Comparison of ENCODE assay signal across 1 cellular context in the genomic region with DNA sequence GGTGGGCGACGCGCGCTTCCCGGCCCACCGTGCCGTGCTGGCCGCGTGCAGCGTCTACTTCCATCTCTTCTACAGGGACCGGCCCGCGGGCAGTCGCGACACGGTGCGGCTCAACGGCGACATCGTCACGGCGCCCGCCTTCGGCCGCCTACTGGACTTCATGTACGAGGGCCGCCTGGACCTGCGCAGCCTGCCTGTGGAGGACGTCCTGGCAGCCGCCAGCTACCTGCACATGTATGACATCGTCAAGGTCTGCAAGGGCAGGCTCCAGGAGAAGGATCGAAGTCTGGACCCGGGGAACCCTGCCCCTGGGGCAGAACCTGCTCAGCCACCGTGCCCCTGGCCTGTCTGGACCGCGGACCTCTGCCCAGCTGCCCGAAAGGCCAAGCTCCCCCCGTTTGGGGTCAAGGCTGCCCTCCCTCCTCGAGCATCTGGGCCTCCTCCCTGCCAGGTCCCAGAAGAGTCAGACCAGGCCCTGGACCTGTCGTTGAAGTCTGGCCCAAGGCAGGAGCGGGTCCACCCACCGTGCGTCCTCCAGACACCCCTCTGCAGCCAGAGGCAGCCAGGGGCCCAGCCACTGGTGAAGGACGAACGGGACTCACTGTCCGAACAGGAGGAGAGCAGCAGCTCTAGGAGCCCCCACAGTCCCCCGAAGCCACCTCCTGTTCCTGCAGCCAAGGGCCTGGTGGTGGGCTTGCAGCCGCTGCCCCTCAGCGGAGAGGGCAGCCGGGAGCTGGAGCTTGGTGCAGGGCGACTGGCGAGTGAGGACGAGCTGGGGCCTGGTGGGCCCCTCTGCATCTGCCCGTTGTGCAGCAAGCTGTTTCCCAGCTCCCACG.
TF ChIP-seq lines count a peak whose summit lies in the region.

No MANE protein-coding gene starts in this region.

TF ChIP-seq in HepG2, 621 proteins besides CTCF, POLR2A, EP300 and RAD21 (continued from another document and continues in another):
- TF ChIP-seq RXRB (CRISPR knock-in tag; IDR thresholded peaks at IDR 0.05; ENCODE audit: borderline replicate concordance): no peak
- TF ChIP-seq SATB2 (CRISPR knock-in tag; IDR thresholded peaks at IDR 0.05): no peak
- TF ChIP-seq RORA (CRISPR knock-in tag; IDR thresholded peaks at IDR 0.05): no peak
- TF ChIP-seq HDAC1 (CRISPR knock-in tag; IDR thresholded peaks at IDR 0.05): peak; percentile 50; the same call in 1 of the 2 replicates
- TF ChIP-seq MAFK (conservative IDR thresholded peaks at IDR 0.05 in 1 of 2, IDR thresholded peaks at IDR 0.05 in 1 of 2; ENCODE audit: low read length in 2 of 2): no peak
- TF ChIP-seq ISX (CRISPR knock-in tag; conservative IDR thresholded peaks at IDR 0.05): no peak
- TF ChIP-seq ZNF207 (IDR thresholded peaks at IDR 0.05; ENCODE audit: borderline replicate concordance): no peak
- no peak for TF ChIP-seq ATF7-NPFF (CRISPR knock-in tag; IDR thresholded peaks at IDR 0.05; ENCODE audit: low read depth)
- TF ChIP-seq, protein P1, sequence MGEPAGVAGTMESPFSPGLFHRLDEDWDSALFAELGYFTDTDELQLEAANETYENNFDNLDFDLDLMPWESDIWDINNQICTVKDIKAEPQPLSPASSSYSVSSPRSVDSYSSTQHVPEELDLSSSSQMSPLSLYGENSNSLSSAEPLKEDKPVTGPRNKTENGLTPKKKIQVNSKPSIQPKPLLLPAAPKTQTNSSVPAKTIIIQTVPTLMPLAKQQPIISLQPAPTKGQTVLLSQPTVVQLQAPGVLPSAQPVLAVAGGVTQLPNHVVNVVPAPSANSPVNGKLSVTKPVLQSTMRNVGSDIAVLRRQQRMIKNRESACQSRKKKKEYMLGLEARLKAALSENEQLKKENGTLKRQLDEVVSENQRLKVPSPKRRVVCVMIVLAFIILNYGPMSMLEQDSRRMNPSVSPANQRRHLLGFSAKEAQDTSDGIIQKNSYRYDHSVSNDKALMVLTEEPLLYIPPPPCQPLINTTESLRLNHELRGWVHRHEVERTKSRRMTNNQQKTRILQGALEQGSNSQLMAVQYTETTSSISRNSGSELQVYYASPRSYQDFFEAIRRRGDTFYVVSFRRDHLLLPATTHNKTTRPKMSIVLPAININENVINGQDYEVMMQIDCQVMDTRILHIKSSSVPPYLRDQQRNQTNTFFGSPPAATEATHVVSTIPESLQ (CRISPR knock-in tag; conservative IDR thresholded peaks at IDR 0.05): no peak
- TF ChIP-seq, protein P2, sequence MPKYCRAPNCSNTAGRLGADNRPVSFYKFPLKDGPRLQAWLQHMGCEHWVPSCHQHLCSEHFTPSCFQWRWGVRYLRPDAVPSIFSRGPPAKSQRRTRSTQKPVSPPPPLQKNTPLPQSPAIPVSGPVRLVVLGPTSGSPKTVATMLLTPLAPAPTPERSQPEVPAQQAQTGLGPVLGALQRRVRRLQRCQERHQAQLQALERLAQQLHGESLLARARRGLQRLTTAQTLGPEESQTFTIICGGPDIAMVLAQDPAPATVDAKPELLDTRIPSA (CRISPR knock-in tag; IDR thresholded peaks at IDR 0.05; ENCODE audit: borderline replicate concordance): no peak
- no peak for TF ChIP-seq NR2F2 (IDR thresholded peaks at IDR 0.05; ENCODE audit: borderline replicate concordance, low read depth)
- no peak for TF ChIP-seq IKZF4 (CRISPR knock-in tag; IDR thresholded peaks at IDR 0.05; ENCODE audit: borderline replicate concordance, low read depth, not compliant biosample characterization)
- TF ChIP-seq AKAP8 (CRISPR knock-in tag; IDR thresholded peaks at IDR 0.05): no peak
- no peak for TF ChIP-seq PRMT3 (CRISPR knock-in tag; IDR thresholded peaks at IDR 0.05; ENCODE audit: borderline replicate concordance, low read depth)
- TF ChIP-seq, protein P3, sequence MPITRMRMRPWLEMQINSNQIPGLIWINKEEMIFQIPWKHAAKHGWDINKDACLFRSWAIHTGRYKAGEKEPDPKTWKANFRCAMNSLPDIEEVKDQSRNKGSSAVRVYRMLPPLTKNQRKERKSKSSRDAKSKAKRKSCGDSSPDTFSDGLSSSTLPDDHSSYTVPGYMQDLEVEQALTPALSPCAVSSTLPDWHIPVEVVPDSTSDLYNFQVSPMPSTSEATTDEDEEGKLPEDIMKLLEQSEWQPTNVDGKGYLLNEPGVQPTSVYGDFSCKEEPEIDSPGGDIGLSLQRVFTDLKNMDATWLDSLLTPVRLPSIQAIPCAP (CRISPR knock-in tag; IDR thresholded peaks at IDR 0.05; ENCODE audit: low read depth): no peak
- TF ChIP-seq, protein P4, sequence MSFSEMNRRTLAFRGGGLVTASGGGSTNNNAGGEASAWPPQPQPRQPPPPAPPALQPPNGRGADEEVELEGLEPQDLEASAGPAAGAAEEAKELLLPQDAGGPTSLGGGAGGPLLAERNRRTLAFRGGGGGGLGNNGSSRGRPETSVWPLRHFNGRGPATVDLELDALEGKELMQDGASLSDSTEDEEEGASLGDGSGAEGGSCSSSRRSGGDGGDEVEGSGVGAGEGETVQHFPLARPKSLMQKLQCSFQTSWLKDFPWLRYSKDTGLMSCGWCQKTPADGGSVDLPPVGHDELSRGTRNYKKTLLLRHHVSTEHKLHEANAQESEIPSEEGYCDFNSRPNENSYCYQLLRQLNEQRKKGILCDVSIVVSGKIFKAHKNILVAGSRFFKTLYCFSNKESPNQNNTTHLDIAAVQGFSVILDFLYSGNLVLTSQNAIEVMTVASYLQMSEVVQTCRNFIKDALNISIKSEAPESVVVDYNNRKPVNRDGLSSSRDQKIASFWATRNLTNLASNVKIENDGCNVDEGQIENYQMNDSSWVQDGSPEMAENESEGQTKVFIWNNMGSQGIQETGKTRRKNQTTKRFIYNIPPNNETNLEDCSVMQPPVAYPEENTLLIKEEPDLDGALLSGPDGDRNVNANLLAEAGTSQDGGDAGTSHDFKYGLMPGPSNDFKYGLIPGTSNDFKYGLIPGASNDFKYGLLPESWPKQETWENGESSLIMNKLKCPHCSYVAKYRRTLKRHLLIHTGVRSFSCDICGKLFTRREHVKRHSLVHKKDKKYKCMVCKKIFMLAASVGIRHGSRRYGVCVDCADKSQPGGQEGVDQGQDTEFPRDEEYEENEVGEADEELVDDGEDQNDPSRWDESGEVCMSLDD (CRISPR knock-in tag; IDR thresholded peaks at IDR 0.05; ENCODE audit: borderline replicate concordance): no peak
- TF ChIP-seq SMARCE1 (IDR thresholded peaks at IDR 0.05; ENCODE audit: borderline replicate concordance): no peak
- no peak; the same call in 1 of the 2 replicates for TF ChIP-seq ERF (CRISPR knock-in tag; IDR thresholded peaks at IDR 0.05)
- TF ChIP-seq YEATS4 (CRISPR knock-in tag; IDR thresholded peaks at IDR 0.05; ENCODE audit: borderline replicate concordance): no peak
- TF ChIP-seq ZSCAN29 (CRISPR knock-in tag; conservative IDR thresholded peaks at IDR 0.05): no peak
- no peak for TF ChIP-seq ARNT (IDR thresholded peaks at IDR 0.05)
- no peak for TF ChIP-seq ADNP (CRISPR knock-in tag; IDR thresholded peaks at IDR 0.05)
- TF ChIP-seq RFX3 (CRISPR knock-in tag; IDR thresholded peaks at IDR 0.05): no peak
- TF ChIP-seq ZNF557 (CRISPR knock-in tag; IDR thresholded peaks at IDR 0.05): no peak
- TF ChIP-seq ZNF788 (CRISPR knock-in tag; IDR thresholded peaks at IDR 0.05; ENCODE audit: borderline replicate concordance): no peak; the same call in 1 of the 2 replicates
- no peak for TF ChIP-seq EZH2 (conservative IDR thresholded peaks at IDR 0.05; ENCODE audit: low read depth, low read length)
- TF ChIP-seq ZNF383 (CRISPR knock-in tag; IDR thresholded peaks at IDR 0.05; ENCODE audit: borderline replicate concordance): no peak
- no peak for TF ChIP-seq EHMT2 (IDR thresholded peaks at IDR 0.05; ENCODE audit: borderline replicate concordance, low read depth, low read length)
- TF ChIP-seq SNRNP70 (IDR thresholded peaks at IDR 0.05; ENCODE audit: low read depth, low read length): no peak
- no peak for TF ChIP-seq GLI4 (CRISPR knock-in tag; IDR thresholded peaks at IDR 0.05; ENCODE audit: borderline replicate concordance)
- no peak for TF ChIP-seq RELA (CRISPR knock-in tag; IDR thresholded peaks at IDR 0.05)
- peak; percentile 70; the same call in 1 of the 2 replicates for TF ChIP-seq TMF1 (CRISPR knock-in tag; IDR thresholded peaks at IDR 0.05; ENCODE audit: low read depth)
- TF ChIP-seq, protein P5, sequence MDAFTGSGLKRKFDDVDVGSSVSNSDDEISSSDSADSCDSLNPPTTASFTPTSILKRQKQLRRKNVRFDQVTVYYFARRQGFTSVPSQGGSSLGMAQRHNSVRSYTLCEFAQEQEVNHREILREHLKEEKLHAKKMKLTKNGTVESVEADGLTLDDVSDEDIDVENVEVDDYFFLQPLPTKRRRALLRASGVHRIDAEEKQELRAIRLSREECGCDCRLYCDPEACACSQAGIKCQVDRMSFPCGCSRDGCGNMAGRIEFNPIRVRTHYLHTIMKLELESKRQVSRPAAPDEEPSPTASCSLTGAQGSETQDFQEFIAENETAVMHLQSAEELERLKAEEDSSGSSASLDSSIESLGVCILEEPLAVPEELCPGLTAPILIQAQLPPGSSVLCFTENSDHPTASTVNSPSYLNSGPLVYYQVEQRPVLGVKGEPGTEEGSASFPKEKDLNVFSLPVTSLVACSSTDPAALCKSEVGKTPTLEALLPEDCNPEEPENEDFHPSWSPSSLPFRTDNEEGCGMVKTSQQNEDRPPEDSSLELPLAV (CRISPR knock-in tag; conservative IDR thresholded peaks at IDR 0.05; ENCODE audit: low read depth): no peak
- TF ChIP-seq KLF9 (CRISPR knock-in tag; IDR thresholded peaks at IDR 0.05; ENCODE audit: low read depth): no peak
- TF ChIP-seq, protein P6, sequence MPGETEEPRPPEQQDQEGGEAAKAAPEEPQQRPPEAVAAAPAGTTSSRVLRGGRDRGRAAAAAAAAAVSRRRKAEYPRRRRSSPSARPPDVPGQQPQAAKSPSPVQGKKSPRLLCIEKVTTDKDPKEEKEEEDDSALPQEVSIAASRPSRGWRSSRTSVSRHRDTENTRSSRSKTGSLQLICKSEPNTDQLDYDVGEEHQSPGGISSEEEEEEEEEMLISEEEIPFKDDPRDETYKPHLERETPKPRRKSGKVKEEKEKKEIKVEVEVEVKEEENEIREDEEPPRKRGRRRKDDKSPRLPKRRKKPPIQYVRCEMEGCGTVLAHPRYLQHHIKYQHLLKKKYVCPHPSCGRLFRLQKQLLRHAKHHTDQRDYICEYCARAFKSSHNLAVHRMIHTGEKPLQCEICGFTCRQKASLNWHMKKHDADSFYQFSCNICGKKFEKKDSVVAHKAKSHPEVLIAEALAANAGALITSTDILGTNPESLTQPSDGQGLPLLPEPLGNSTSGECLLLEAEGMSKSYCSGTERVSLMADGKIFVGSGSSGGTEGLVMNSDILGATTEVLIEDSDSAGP (CRISPR knock-in tag; IDR thresholded peaks at IDR 0.05; ENCODE audit: borderline replicate concordance): peak; percentile 5; the same call in 1 of the 2 replicates
- TF ChIP-seq ZNF781 (CRISPR knock-in tag; IDR thresholded peaks at IDR 0.05; ENCODE audit: borderline replicate concordance, not compliant biosample characterization): no peak
- peak; percentile 8 for TF ChIP-seq AGO2 (optimal IDR thresholded peaks at IDR 0.05; ENCODE audit: low read depth, low read length)
- TF ChIP-seq, protein P7, sequence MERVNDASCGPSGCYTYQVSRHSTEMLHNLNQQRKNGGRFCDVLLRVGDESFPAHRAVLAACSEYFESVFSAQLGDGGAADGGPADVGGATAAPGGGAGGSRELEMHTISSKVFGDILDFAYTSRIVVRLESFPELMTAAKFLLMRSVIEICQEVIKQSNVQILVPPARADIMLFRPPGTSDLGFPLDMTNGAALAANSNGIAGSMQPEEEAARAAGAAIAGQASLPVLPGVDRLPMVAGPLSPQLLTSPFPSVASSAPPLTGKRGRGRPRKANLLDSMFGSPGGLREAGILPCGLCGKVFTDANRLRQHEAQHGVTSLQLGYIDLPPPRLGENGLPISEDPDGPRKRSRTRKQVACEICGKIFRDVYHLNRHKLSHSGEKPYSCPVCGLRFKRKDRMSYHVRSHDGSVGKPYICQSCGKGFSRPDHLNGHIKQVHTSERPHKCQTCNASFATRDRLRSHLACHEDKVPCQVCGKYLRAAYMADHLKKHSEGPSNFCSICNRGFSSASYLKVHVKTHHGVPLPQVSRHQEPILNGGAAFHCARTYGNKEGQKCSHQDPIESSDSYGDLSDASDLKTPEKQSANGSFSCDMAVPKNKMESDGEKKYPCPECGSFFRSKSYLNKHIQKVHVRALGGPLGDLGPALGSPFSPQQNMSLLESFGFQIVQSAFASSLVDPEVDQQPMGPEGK (CRISPR knock-in tag; IDR thresholded peaks at IDR 0.05): no peak
- no peak for TF ChIP-seq ZNF598 (CRISPR knock-in tag; IDR thresholded peaks at IDR 0.05; ENCODE audit: borderline replicate concordance)
- TF ChIP-seq, protein P8, sequence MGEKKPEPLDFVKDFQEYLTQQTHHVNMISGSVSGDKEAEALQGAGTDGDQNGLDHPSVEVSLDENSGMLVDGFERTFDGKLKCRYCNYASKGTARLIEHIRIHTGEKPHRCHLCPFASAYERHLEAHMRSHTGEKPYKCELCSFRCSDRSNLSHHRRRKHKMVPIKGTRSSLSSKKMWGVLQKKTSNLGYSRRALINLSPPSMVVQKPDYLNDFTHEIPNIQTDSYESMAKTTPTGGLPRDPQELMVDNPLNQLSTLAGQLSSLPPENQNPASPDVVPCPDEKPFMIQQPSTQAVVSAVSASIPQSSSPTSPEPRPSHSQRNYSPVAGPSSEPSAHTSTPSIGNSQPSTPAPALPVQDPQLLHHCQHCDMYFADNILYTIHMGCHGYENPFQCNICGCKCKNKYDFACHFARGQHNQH (CRISPR knock-in tag; IDR thresholded peaks at IDR 0.05): 0 out of 2 replicates have a peak, but pooled peaks have one; percentile 30
- no peak for TF ChIP-seq EED (CRISPR knock-in tag; IDR thresholded peaks at IDR 0.05)
- TF ChIP-seq RFXAP (CRISPR knock-in tag; IDR thresholded peaks at IDR 0.05; ENCODE audit: borderline replicate concordance): no peak
- TF ChIP-seq U2AF1 (optimal IDR thresholded peaks at IDR 0.05; ENCODE audit: low read depth, low read length): no peak
- 0 out of 2 replicates have a peak, but pooled peaks have one; percentile 33 for TF ChIP-seq NRL (CRISPR knock-in tag; IDR thresholded peaks at IDR 0.05; ENCODE audit: borderline replicate concordance)
- TF ChIP-seq ZNF501 (CRISPR knock-in tag; IDR thresholded peaks at IDR 0.05): peak; percentile 71
- no peak for TF ChIP-seq ZNF329 (CRISPR knock-in tag; IDR thresholded peaks at IDR 0.05; ENCODE audit: low read depth)
- TF ChIP-seq, protein P9, sequence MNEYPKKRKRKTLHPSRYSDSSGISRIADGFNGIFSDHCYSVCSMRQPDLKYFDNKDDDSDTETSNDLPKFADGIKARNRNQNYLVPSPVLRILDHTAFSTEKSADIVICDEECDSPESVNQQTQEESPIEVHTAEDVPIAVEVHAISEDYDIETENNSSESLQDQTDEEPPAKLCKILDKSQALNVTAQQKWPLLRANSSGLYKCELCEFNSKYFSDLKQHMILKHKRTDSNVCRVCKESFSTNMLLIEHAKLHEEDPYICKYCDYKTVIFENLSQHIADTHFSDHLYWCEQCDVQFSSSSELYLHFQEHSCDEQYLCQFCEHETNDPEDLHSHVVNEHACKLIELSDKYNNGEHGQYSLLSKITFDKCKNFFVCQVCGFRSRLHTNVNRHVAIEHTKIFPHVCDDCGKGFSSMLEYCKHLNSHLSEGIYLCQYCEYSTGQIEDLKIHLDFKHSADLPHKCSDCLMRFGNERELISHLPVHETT (CRISPR knock-in tag; conservative IDR thresholded peaks at IDR 0.05): no peak
- TF ChIP-seq NFKBIZ (CRISPR knock-in tag; IDR thresholded peaks at IDR 0.05): 0 out of 2 replicates have a peak, but pooled peaks have one; percentile 14
- TF ChIP-seq KDM1A (CRISPR knock-in tag; IDR thresholded peaks at IDR 0.05): no peak
- no peak for TF ChIP-seq AGO1 (IDR thresholded peaks at IDR 0.05; ENCODE audit: low read depth, low read length, poor library complexity, severe bottlenecking)
